ENCODE assay signal across 8 cellular contexts in the genomic region with DNA sequence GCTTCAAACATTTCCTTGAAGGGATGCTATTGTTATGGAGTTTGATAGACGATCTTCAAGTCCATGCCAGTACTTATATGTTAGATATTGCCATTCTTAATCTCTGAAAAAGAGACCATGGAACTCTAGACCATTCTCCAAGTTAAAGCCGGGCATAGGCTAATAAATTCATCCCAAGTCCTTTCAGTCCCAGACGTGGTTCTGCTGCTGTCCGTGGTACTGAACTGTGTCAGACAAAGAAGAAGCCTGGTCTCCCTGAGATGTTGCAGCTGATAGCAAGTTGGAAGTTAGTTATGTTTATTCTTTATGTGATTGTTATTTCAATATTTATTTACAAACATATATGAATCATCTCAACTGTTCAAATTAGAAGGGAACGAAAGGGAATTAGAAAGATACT.
DNase-seq lines count a peak whose midpoint lies in the region; ATAC-seq and TF ChIP-seq lines count a peak whose summit lies in the region.

No MANE protein-coding gene starts in this region.

- no peak overlapping the region for H3K4me3 ChIP-seq in HEK293 (ENCODE audit: low read depth, low read length)
- no peak overlapping the region for H3K4me3 ChIP-seq in choroid plexus epithelial cell (ENCODE audit: low read depth, low read length)

- H3K27ac Mint-ChIP-seq in natural killer cell treated with Interleukin-12 subunit alpha and Interleukin-12 subunit beta and Interleukin-15 and Interleukin-18, amount 100 ng/mL, for 72 hours: no peak overlapping the region
- no peak overlapping the region for H3K27ac Mint-ChIP-seq in T-helper 2 cell treated with Interferon-gamma antibody and Interleukin-4, amounts not matched to agents 5 μg/mL and 100 μg/mL, for 36 hours

- POLR2A ChIA-PET in HEK293 (lab: Yijun Ruan, JAX): no interaction called here

- no peaks in the 10 kb centered on the region for H3K4me1 Mint-ChIP-seq in natural killer cell treated with Interleukin-12 subunit alpha and Interleukin-12 subunit beta and Interleukin-15 and Interleukin-18, amount 100 ng/mL, for 72 hours (ENCODE audit: low read depth in 2 of 2)
- no peaks in the 10 kb centered on the region for H3K4me1 Mint-ChIP-seq in T-helper 2 cell treated with Interferon-gamma antibody and Interleukin-4, amounts not matched to agents 5 μg/mL and 100 μg/mL, for 36 hours (ENCODE audit: low read depth)

- H3K36me3 Mint-ChIP-seq in natural killer cell treated with Interleukin-12 subunit alpha and Interleukin-12 subunit beta and Interleukin-15 and Interleukin-18, amount 100 ng/mL, for 72 hours: no peaks in the 10 kb centered on the region
- no peaks in the 10 kb centered on the region for H3K36me3 Mint-ChIP-seq in T-helper 2 cell treated with Interferon-gamma antibody and Interleukin-4, amounts not matched to agents 5 μg/mL and 100 μg/mL, for 36 hours (ENCODE audit: low read depth)

- no peak for ATAC-seq in HG03095 (IDR thresholded peaks at IDR 0.05; ENCODE audit: unreplicated experiment)
- no peak for ATAC-seq in natural killer cell treated with Interleukin-12 subunit alpha and Interleukin-12 subunit beta and Interleukin-15 and Interleukin-18, amount 100 ng/mL, for 72 hours

- no peak overlapping the region for H3K4me3 Mint-ChIP-seq in natural killer cell treated with Interleukin-12 subunit alpha and Interleukin-12 subunit beta and Interleukin-15 and Interleukin-18, amount 100 ng/mL, for 72 hours
- no peak overlapping the region for H3K4me3 Mint-ChIP-seq in T-helper 2 cell treated with Interferon-gamma antibody and Interleukin-4, amounts not matched to agents 5 μg/mL and 100 μg/mL, for 36 hours

- peak; percentile 16 for DNase-seq in NCI-H1048 (lab: John Stamatoyannopoulos, UW)
- DNase-seq in choroid plexus epithelial cell (ENCODE audit: low read depth): peak; percentile 19
- DNase-seq in myocyte (ENCODE audit: low read depth): peak; percentile 53
- DNase-seq in natural killer cell treated with Interleukin-12 subunit alpha and Interleukin-12 subunit beta and Interleukin-15 and Interleukin-18, amount 100 ng/mL, for 72 hours (ENCODE audit: low spot score): no peak
- DNase-seq in T-helper 2 cell treated with Interferon-gamma antibody and Interleukin-4, amounts not matched to agents 5 μg/mL and 100 μg/mL, for 36 hours (ENCODE audit: low spot score): no peak
- no peak for DNase-seq in NCI-H524 (lab: John Stamatoyannopoulos, UW)

- no peak for TF ChIP-seq CTCF in HEK293 (tag by site-specific recombination; IDR thresholded peaks at IDR 0.05)
- no peak for TF ChIP-seq CTCF in choroid plexus epithelial cell (conservative IDR thresholded peaks at IDR 0.05; ENCODE audit: low read depth, low read length)

- peaks cover 8% of the 10 kb centered on the region for H3K9me3 Mint-ChIP-seq in natural killer cell treated with Interleukin-12 subunit alpha and Interleukin-12 subunit beta and Interleukin-15 and Interleukin-18, amount 100 ng/mL, for 72 hours
- H3K9me3 Mint-ChIP-seq in T-helper 2 cell treated with Interferon-gamma antibody and Interleukin-4, amounts not matched to agents 5 μg/mL and 100 μg/mL, for 36 hours: no peaks in the 10 kb centered on the region

- no peak overlapping the region for H3K27ac ChIP-seq in HEK293 (ENCODE audit: extremely low read depth, low read depth, low read length)

- CTCF ChIA-PET in HEK293 (lab: Yijun Ruan, JAX): interaction anchor here (0.7 kb wide), 1 partner anchor 193 kb away, joined by 3 read pairs; no protein-coding TSS in a partner anchor

- H3K36me3 ChIP-seq in HEK293 (ENCODE audit: control insufficient read depth in 2 of 2, insufficient read depth in 1 of 2, low read length in 2 of 2): no peaks in the 10 kb centered on the region

- H3K27me3 Mint-ChIP-seq in natural killer cell treated with Interleukin-12 subunit alpha and Interleukin-12 subunit beta and Interleukin-15 and Interleukin-18, amount 100 ng/mL, for 72 hours: peaks cover 0 to 7% of the 10 kb centered on the region in 2 donors
- H3K27me3 Mint-ChIP-seq in T-helper 2 cell treated with Interferon-gamma antibody and Interleukin-4, amounts not matched to agents 5 μg/mL and 100 μg/mL, for 36 hours (ENCODE audit: low read depth): no peaks in the 10 kb centered on the region

- no peaks in the 10 kb centered on the region for H3K9me3 ChIP-seq in HEK293 (ENCODE audit: control insufficient read depth, insufficient read depth, low read depth, low read length)

- no peaks in the 10 kb centered on the region for H3K4me1 ChIP-seq in HEK293 (ENCODE audit: control insufficient read depth, insufficient read depth, low read length)

TF ChIP-seq in HEK293, 187 proteins besides CTCF, POLR2A, EP300 and RAD21:
- peak; percentile 93 for TF ChIP-seq REST (tag by site-specific recombination; IDR thresholded peaks at IDR 0.05)
- TF ChIP-seq, protein P1, sequence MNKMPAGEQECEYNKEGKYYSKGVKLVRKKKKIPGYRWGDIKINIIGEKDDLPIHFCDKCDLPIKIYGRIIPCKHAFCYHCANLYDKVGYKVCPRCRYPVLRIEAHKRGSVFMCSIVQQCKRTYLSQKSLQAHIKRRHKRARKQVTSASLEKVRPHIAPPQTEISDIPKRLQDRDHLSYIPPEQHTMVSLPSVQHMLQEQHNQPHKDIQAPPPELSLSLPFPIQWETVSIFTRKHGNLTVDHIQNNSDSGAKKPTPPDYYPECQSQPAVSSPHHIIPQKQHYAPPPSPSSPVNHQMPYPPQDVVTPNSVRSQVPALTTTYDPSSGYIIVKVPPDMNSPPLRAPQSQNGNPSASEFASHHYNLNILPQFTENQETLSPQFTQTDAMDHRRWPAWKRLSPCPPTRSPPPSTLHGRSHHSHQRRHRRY (tag by site-specific recombination; IDR thresholded peaks at IDR 0.05): no peak

Comparison
In these comparisons a context has a peak if more than half of its experiments do, and no peak if none do; other contexts are left out.
1. DNase-seq: peak in NCI-H1048 (single experiment), choroid plexus epithelial cell (single experiment) and myocyte (single experiment); none in natural killer cell treated with Interleukin-12 subunit alpha and Interleukin-12 subunit beta and Interleukin-15 and Interleukin-18, amount 100 ng/mL, for 72 hours (single experiment), T-helper 2 cell treated with Interferon-gamma antibody and Interleukin-4, amounts not matched to agents 5 μg/mL and 100 μg/mL, for 36 hours (single experiment) and NCI-H524 (0 of 2).